In genomic region chr19:14475251-14476073, GRCh38 we compare ENCODE assay signal across 8 cellular contexts. TPM values are rescaled to one million over a fixed set of nuclear protein-coding genes. Genes with fewer than 3 reads are reported as not detected.
DNase-seq lines count a peak whose midpoint lies in the region; ATAC-seq and TF ChIP-seq lines count a peak whose summit lies in the region.

A gene with protein sequence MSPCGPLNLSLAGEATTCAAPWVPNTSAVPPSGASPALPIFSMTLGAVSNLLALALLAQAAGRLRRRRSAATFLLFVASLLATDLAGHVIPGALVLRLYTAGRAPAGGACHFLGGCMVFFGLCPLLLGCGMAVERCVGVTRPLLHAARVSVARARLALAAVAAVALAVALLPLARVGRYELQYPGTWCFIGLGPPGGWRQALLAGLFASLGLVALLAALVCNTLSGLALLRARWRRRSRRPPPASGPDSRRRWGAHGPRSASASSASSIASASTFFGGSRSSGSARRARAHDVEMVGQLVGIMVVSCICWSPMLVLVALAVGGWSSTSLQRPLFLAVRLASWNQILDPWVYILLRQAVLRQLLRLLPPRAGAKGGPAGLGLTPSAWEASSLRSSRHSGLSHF (minus strand): TSS chr19:14475354. CDS start chr19:14474320, 1,034 bp downstream.

- H3K4me3 Mint-ChIP-seq in chondrocyte (ENCODE audit: unreplicated experiment) = peak within 1 kb of the TSS; percentile 42
- peak within 1 kb of the TSS; percentile 76 for H3K4me3 Mint-ChIP-seq in natural killer cell

- DNase-seq in NOMO-1 (lab: John Stamatoyannopoulos, UW; ENCODE audit: unreplicated experiment in 2 of 2) (peak; percentile 16 to 32), NOMO-1 treated with dmso at 0.1 percent for 144 hours (lab: John Stamatoyannopoulos, UW; ENCODE audit: unreplicated experiment) (no peak), NCI-H82 treated with DMSO at 0.1 percent for 48 hours (lab: John Stamatoyannopoulos, UW; ENCODE audit: unreplicated experiment) (peak; percentile 57), chondrocyte (ENCODE audit: low spot score) (no peak), natural killer cell (peak; percentile 67), NCI-H226 (no peak), SKM-1 treated with dmso at 0.1 percent for 144 hours (lab: John Stamatoyannopoulos, UW; ENCODE audit: unreplicated experiment) (no peak), OCI-M2 (lab: John Stamatoyannopoulos, UW; ENCODE audit: unreplicated experiment) (no peak)

- no peaks in the 10 kb centered on the region for H3K9me3 Mint-ChIP-seq in chondrocyte (ENCODE audit: low read depth)
- no peaks in the 10 kb centered on the region for H3K9me3 Mint-ChIP-seq in natural killer cell

- H3K4me1 Mint-ChIP-seq in chondrocyte (ENCODE audit: low read depth) (peaks cover 40% of the 10 kb centered on the region), natural killer cell (peaks cover 29 to 54% of the 10 kb centered on the region in 2 donors)

- H3K27ac Mint-ChIP-seq in chondrocyte (ENCODE audit: unreplicated experiment) (peak within 1 kb of the TSS; percentile 93), natural killer cell (peak within 1 kb of the TSS; percentile 81 to 99)

- ATAC-seq in natural killer cell = peak; percentile 43 to 67 (median 58)

- intact Hi-C loops in natural killer cell (cut with micrococcal nuclease) = loop anchor here (1.0 to 10.0 kb wide), 6 partner anchors 16 to 591 kb away; partner anchors contain the start of genes ASF1B and DDX39A

- TF ChIP-seq CTCF in chondrocyte (IDR thresholded peaks at IDR 0.05) (peak; percentile 72), natural killer cell (IDR thresholded peaks at IDR 0.05) (no peak)

- H3K27me3 Mint-ChIP-seq in chondrocyte (ENCODE audit: low read depth) = no peaks in the 10 kb centered on the region
- peaks cover 0 to 11% of the 10 kb centered on the region in 2 donors for H3K27me3 Mint-ChIP-seq in natural killer cell (ENCODE audit: low read depth in 2 of 2)

- peaks cover 5% of the 10 kb centered on the region for H3K36me3 Mint-ChIP-seq in chondrocyte (ENCODE audit: low read depth)
- no peaks in the 10 kb centered on the region for H3K36me3 Mint-ChIP-seq in natural killer cell

RNA-seq across cellular contexts. Expression of the gene that starts here (rescaled TPM):
- 0.29 to 1.6 TPM (median 1.4 TPM) in 3 replicates for total RNA-seq in chondrocyte
- under 1 TPM in 2 of 3 donors, not detected in 1; 0.35 to 0.73 TPM for total RNA-seq in natural killer cell

Comparison
In these comparisons a context has a peak if more than half of its experiments do, and no peak if none do; other contexts are left out.
1. DNase-seq: peak in NOMO-1 (2 of 2) and NCI-H82 treated with DMSO at 0.1 percent for 48 hours (single experiment); none in NOMO-1 treated with dmso at 0.1 percent for 144 hours (single experiment), chondrocyte (single experiment), NCI-H226 (single experiment), SKM-1 treated with dmso at 0.1 percent for 144 hours (single experiment) and OCI-M2 (single experiment).
2. Peak in DNase-seq and ATAC-seq in natural killer cell; RNA of the gene not detected or under 1 TPM.